Comparison of ENCODE assay signal across 16 cellular contexts in the genomic region with DNA sequence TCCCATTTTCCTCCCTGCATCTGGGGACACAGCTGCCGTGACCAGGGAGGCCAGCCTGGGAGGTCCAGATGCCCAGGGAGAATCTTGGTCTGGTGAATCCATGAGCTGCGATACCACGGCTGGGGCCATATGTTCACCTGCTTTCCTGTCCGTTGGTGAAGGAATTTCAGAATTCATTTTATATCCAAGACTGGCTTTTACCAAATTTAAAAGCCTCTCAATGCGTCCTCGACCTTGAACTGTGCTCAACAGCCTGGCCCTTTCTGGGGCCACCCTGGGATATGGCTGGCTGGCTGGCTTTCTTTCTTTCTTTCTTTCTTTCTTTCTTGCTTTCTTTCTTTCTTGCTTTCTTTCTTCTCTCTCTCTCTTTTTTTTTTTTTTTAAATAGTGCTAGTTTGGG. TPM values are rescaled to one million over a fixed set of nuclear protein-coding genes. Genes with fewer than 3 reads are reported as not detected.
DNase-seq lines count a peak whose midpoint lies in the region; ATAC-seq and TF ChIP-seq lines count a peak whose summit lies in the region.
"Had no signal": no experiment of that assay in that cellular context is flagged by ENCODE, and none has a peak within 500 bp of the region (broad histone marks: within the 10 kb centered on the region; RNA-seq: fewer than 3 reads in every experiment).

No MANE protein-coding gene starts in this region.

- H3K27me3 ChIP-seq in body of pancreas = no peaks in the 10 kb centered on the region
- H3K27me3 ChIP-seq: esophagus squamous epithelium had no signal

- no peak overlapping the region for H3K4me3 Mint-ChIP-seq in mesothelial cell of epicardium
- no peak overlapping the region for H3K4me3 Mint-ChIP-seq in type B pancreatic cell
- no peak overlapping the region for H3K4me3 Mint-ChIP-seq in stimulated activated memory B cell treated with anti-CD40 and anti-IgM and Interleukin-4, amounts not matched to agents 10 μg/mL and 1 μg/mL and 100 μg/mL, for 72 hours
- H3K4me3 Mint-ChIP-seq: activated naive CD8-positive, alpha-beta T cell treated with anti-CD3 and anti-CD28 coated beads for 36 hours had no signal

- no peak for TF ChIP-seq POLR2A in body of pancreas (IDR thresholded peaks at IDR 0.05)

- no peaks in the 10 kb centered on the region; the same call in 1 of the 2 replicates for H3K4me1 ChIP-seq in HEK293 (ENCODE audit: control insufficient read depth, insufficient read depth, low read length)
- peaks cover 52% of the 10 kb centered on the region for H3K4me1 ChIP-seq in body of pancreas

- H3K36me3 Mint-ChIP-seq in mesothelial cell of epicardium (peaks cover 21% of the 10 kb centered on the region), type B pancreatic cell (peaks cover 20% of the 10 kb centered on the region)
- H3K36me3 Mint-ChIP-seq in stimulated activated memory B cell treated with anti-CD40 and anti-IgM and Interleukin-4, amounts not matched to agents 10 μg/mL and 1 μg/mL and 100 μg/mL, for 72 hours = peaks cover 67% of the 10 kb centered on the region

- H3K9me3 Mint-ChIP-seq in mesothelial cell of epicardium (peaks cover 3% of the 10 kb centered on the region), type B pancreatic cell (no peaks in the 10 kb centered on the region)
- no peaks in the 10 kb centered on the region for H3K9me3 Mint-ChIP-seq in stimulated activated memory B cell treated with anti-CD40 and anti-IgM and Interleukin-4, amounts not matched to agents 10 μg/mL and 1 μg/mL and 100 μg/mL, for 72 hours
- H3K9me3 Mint-ChIP-seq: activated naive CD8-positive, alpha-beta T cell treated with anti-CD3 and anti-CD28 coated beads for 36 hours had no signal

- peak overlapping the region; percentile 94 for H3K27ac ChIP-seq in HEK293 (ENCODE audit: extremely low read depth, low read depth, low read length)
- H3K27ac ChIP-seq in body of pancreas = peak overlapping the region; percentile 93 to 98 (median 96)

- no peak for ATAC-seq in body of pancreas
- ATAC-seq in HG02970 (IDR thresholded peaks at IDR 0.05; ENCODE audit: low FRiP score, unreplicated experiment) = no peak
- ATAC-seq in stimulated activated memory B cell treated with anti-CD40 and anti-IgM and Interleukin-4, amounts not matched to agents 10 μg/mL and 1 μg/mL and 100 μg/mL, for 72 hours = no peak

- H3K36me3 ChIP-seq in HEK293 (ENCODE audit: control insufficient read depth in 2 of 2, insufficient read depth in 1 of 2, low read length in 2 of 2) (peaks cover 0 to 4% of the 10 kb centered on the region in 2 experiments; a peak in 2 of 3 replicates), body of pancreas (replicated peaks in 1 of 2; ENCODE audit: insufficient read depth in 1 of 2, low read depth in 2 of 2) (no peaks in the 10 kb centered on the region)

- 76 to 80% methylated on average over 6 of the region's 6 CpGs for WGBS in body of pancreas, 2 donors

- intact Hi-C loops in body of pancreas (cut with DNase I) = no loop called here

- H3K4me1 Mint-ChIP-seq in mesothelial cell of epicardium (peaks cover 41% of the 10 kb centered on the region), type B pancreatic cell (ENCODE audit: unreplicated experiment) (peaks cover 37% of the 10 kb centered on the region)
- H3K4me1 Mint-ChIP-seq in stimulated activated memory B cell treated with anti-CD40 and anti-IgM and Interleukin-4, amounts not matched to agents 10 μg/mL and 1 μg/mL and 100 μg/mL, for 72 hours = no peaks in the 10 kb centered on the region

- TF ChIP-seq CTCF in HEK293 (tag by site-specific recombination; IDR thresholded peaks at IDR 0.05) = no peak
- no peak for TF ChIP-seq CTCF in body of pancreas (IDR thresholded peaks at IDR 0.05)
- TF ChIP-seq CTCF in mesothelial cell of epicardium (IDR thresholded peaks at IDR 0.05; ENCODE audit: unreplicated experiment) = no peak
- TF ChIP-seq CTCF in type B pancreatic cell (conservative IDR thresholded peaks at IDR 0.05) = no peak

- H3K9me3 ChIP-seq in HEK293 (ENCODE audit: control insufficient read depth, insufficient read depth, low read depth, low read length) (no peaks in the 10 kb centered on the region), body of pancreas (no peaks in the 10 kb centered on the region)
- H3K9me3 ChIP-seq: esophagus squamous epithelium had no signal

- H3K4me3 ChIP-seq in HEK293 (ENCODE audit: low read depth, low read length) (no peak overlapping the region), body of pancreas (no peak overlapping the region)

- H3K27ac Mint-ChIP-seq in mesothelial cell of epicardium = peak overlapping the region; percentile 97
- peak overlapping the region; percentile 97 for H3K27ac Mint-ChIP-seq in type B pancreatic cell
- no peak overlapping the region for H3K27ac Mint-ChIP-seq in stimulated activated memory B cell treated with anti-CD40 and anti-IgM and Interleukin-4, amounts not matched to agents 10 μg/mL and 1 μg/mL and 100 μg/mL, for 72 hours
- H3K27ac Mint-ChIP-seq: activated naive CD8-positive, alpha-beta T cell treated with anti-CD3 and anti-CD28 coated beads for 36 hours had no signal

- H3K27me3 Mint-ChIP-seq in mesothelial cell of epicardium (ENCODE audit: low read depth) (no peaks in the 10 kb centered on the region), type B pancreatic cell (no peaks in the 10 kb centered on the region)
- no peaks in the 10 kb centered on the region for H3K27me3 Mint-ChIP-seq in stimulated activated memory B cell treated with anti-CD40 and anti-IgM and Interleukin-4, amounts not matched to agents 10 μg/mL and 1 μg/mL and 100 μg/mL, for 72 hours
- H3K27me3 Mint-ChIP-seq: activated naive CD8-positive, alpha-beta T cell treated with anti-CD3 and anti-CD28 coated beads for 36 hours had no signal

- DNase-seq in body of pancreas (no peak), mesothelial cell of epicardium (ENCODE audit: low spot score in 2 of 2, unreplicated experiment in 2 of 2) (no peak), type B pancreatic cell (ENCODE audit: extremely low spot score, unreplicated experiment) (no peak), cortex of kidney (lab: John Stamatoyannopoulos, UW) (no peak)
- DNase-seq: activated CD4-positive, alpha-beta T cell treated with anti-CD3 and anti-CD28 coated beads for 48 hours; activated naive CD8-positive, alpha-beta T cell treated with anti-CD3 and anti-CD28 coated beads for 36 hours; esophagus squamous epithelium; GDM1; NCI-H510A; PC-3; stimulated activated CD4-positive, alpha-beta T cell treated with anti-CD3 and anti-CD28 coated beads, Interleukin-15, amount 100 ng/mL, for 24 hours; T-helper 2 cell had no signal

- CTCF ChIA-PET in HEK293 (lab: Yijun Ruan, JAX) = interaction anchor here (1.2 to 3.7 kb wide), 4 partner anchors 14 to 47 kb away, joined by 3 to 23 read pairs (median 12); no protein-coding TSS in a partner anchor

- POLR2A ChIA-PET in HEK293 (lab: Yijun Ruan, JAX) = interaction anchor here (1.1 to 2.6 kb wide), 3 partner anchors 17 to 82 kb away, joined by 4 to 19 read pairs (median 10); a partner anchor contains a TSS

TF ChIP-seq in HEK293, 187 proteins besides CTCF, POLR2A, EP300 and RAD21:
- TF ChIP-seq ZNF837 (tag by site-specific recombination; IDR thresholded peaks at IDR 0.05) (no peak), PRDM1 (tag by site-specific recombination; IDR thresholded peaks at IDR 0.05) (peak; percentile 71), ZNF366 (tag by site-specific recombination; conservative IDR thresholded peaks at IDR 0.05) (peak; percentile 87)
TF ChIP-seq in HEK293: peak in this region for 2.

RNA-seq across cellular contexts. Expression of a gene that starts 22.2 kb away (rescaled TPM):
- total RNA-seq in body of pancreas (10 to 100 TPM; 40.5 to 86.1 TPM), mesothelial cell of epicardium (3.2 to 4.7 TPM (median 3.9 TPM) in 3 replicates), type B pancreatic cell (ENCODE audit: low replicate concordance) (102 and 106 TPM in 2 replicates)
- total RNA-seq: activated naive CD8-positive, alpha-beta T cell treated with anti-CD3 and anti-CD28 coated beads for 36 hours had no signal

RNA-seq across cellular contexts. Expression of a gene that starts 23.4 kb away (rescaled TPM):
- 10 to 100 TPM; 22.1 to 37.6 TPM for total RNA-seq in body of pancreas
- 22.6 to 24.3 TPM (median 23.2 TPM) in 3 replicates for total RNA-seq in mesothelial cell of epicardium
- 28.8 and 46.7 TPM in 2 replicates for total RNA-seq in type B pancreatic cell (ENCODE audit: low replicate concordance)

RNA-seq across cellular contexts. Expression of a gene that starts 33.6 kb away (rescaled TPM):
- total RNA-seq in body of pancreas (1 to 10 TPM in 1 of 2 donors, not detected in 1; 4.4 TPM), mesothelial cell of epicardium (0.18 to 0.29 TPM in 2 of 3 replicates, not detected in the other), type B pancreatic cell (ENCODE audit: low replicate concordance) (0.19 TPM in 1 of 2 replicates, not detected in the other)
- total RNA-seq: activated naive CD8-positive, alpha-beta T cell treated with anti-CD3 and anti-CD28 coated beads for 36 hours; LHCN-M2; PC-3 had no signal

RNA-seq across cellular contexts. Expression of a gene that starts 40.9 kb away (rescaled TPM):
- total RNA-seq in body of pancreas = 10 to 100 TPM; 45.7 to 94.6 TPM
- total RNA-seq in mesothelial cell of epicardium = 112 to 119 TPM (median 114 TPM) in 3 replicates
- total RNA-seq in type B pancreatic cell (ENCODE audit: low replicate concordance) = 196 and 223 TPM in 2 replicates

RNA-seq across cellular contexts. Expression of a gene that starts 55.4 kb away (rescaled TPM):
- 10 to 100 TPM; 50.1 to 63.9 TPM for total RNA-seq in body of pancreas
- total RNA-seq in mesothelial cell of epicardium = 120 to 123 TPM (median 121 TPM) in 3 replicates
- 76.7 and 99.0 TPM in 2 replicates for total RNA-seq in type B pancreatic cell (ENCODE audit: low replicate concordance)
